10 cellular contexts compared by ENCODE assay signal in the genomic region with DNA sequence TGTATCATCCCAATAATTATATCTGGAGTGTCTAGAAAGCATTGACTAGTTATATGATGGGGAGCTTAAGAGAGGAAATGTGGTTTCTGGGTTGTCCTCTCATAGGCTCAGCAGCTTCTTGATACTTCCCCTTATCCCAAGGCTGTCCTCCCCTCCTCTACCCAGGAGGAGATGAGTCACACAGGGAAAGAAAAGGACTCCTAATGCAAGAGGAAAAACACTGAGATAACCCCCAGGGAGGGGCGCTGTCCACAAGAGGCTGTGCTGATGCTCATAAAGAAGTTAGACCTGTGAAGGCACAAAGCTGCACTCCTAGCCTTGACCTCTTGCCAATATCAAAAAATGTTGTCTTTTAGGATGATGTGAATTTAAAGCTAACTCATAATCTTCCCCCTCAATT. TPM values are rescaled to one million over a fixed set of nuclear protein-coding genes. Genes with fewer than 3 reads are reported as not detected.
DNase-seq lines count a peak whose midpoint lies in the region; ATAC-seq, FAIRE-seq and TF ChIP-seq lines count a peak whose summit lies in the region.
"Had no signal": no experiment of that assay in that cellular context is flagged by ENCODE, and none has a peak within 500 bp of the region (broad histone marks: within the 10 kb centered on the region; RNA-seq: fewer than 3 reads in every experiment).

No MANE protein-coding gene starts in this region.

- H4K20me1 ChIP-seq in H9 (ENCODE audit: control insufficient read depth, insufficient read depth, insufficient read length), result no peaks in the 10 kb centered on the region

- no peak overlapping the region for H3K27ac Mint-ChIP-seq in H9

- CTCF ChIA-PET in A549 (lab: Yijun Ruan, JAX), result interaction anchor here (0.6 to 1.5 kb wide), 12 partner anchors 8 to 392 kb away, joined by 3 to 7 read pairs (median 3); partner anchors contain the start of genes GYG1 and TM4SF18

- no peaks in the 10 kb centered on the region for H3K9me3 Mint-ChIP-seq in H9

- TF ChIP-seq POLR2A in A549 (IDR thresholded peaks at IDR 0.05; ENCODE audit: low read length), result no peak

- no peaks in the 10 kb centered on the region; a peak in 1 of 7 replicates for H3K36me3 Mint-ChIP-seq in H9 (ENCODE audit: insufficient read depth in 1 of 3, low read depth in 3 of 3)

- H3K4me3 ChIP-seq in A549 (no peak overlapping the region), SJSA1 (no peak overlapping the region), kidney (ENCODE audit: low read length in 2 of 2) (no peak overlapping the region)
- H3K4me3 ChIP-seq in effector memory CD4-positive, alpha-beta T cell (ENCODE audit: insufficient read depth, low read depth, low read length, poor library complexity, severe bottlenecking), result no peak overlapping the region

- ATAC-seq in A549 (peak; percentile 87 to 88), foreskin keratinocyte (peak; percentile 93)

- H3K4me1 ChIP-seq in A549 (no peaks in the 10 kb centered on the region), H9 (ENCODE audit: insufficient read depth, low read length) (peaks cover 10% of the 10 kb centered on the region; the same call in 1 of the 2 replicates), SJSA1 (replicated peaks) (no peaks in the 10 kb centered on the region), foreskin keratinocyte (no peaks in the 10 kb centered on the region), kidney (ENCODE audit: control insufficient read depth in 1 of 2, insufficient read depth in 1 of 2, low read depth in 1 of 2, low read length in 2 of 2) (no peaks in the 10 kb centered on the region)
- no peaks in the 10 kb centered on the region for H3K4me1 ChIP-seq in effector memory CD4-positive, alpha-beta T cell (ENCODE audit: control insufficient read depth, insufficient read depth, low read length, poor library complexity, severe bottlenecking)

- no peak overlapping the region for H4K5ac ChIP-seq in H9 (ENCODE audit: insufficient read length, low read depth, low read length)

- H3T11ph ChIP-seq in H9 (ENCODE audit: low read length), result no peak overlapping the region

- no peak overlapping the region for H2BK20ac ChIP-seq in H9 (ENCODE audit: low read depth, low read length, poor library complexity, severe bottlenecking)

- H2BK120ac ChIP-seq in H9 (ENCODE audit: low read depth, low read length, poor library complexity, severe bottlenecking), result no peak overlapping the region

- no peak overlapping the region for H3K4me3 Mint-ChIP-seq in H9

- H3K9ac ChIP-seq in H9 (ENCODE audit: extremely low read depth, insufficient read length, low read length) (no peak overlapping the region), kidney (ENCODE audit: low read length in 2 of 2) (no peak overlapping the region)

- H3K4me1 Mint-ChIP-seq in H9, result peaks cover 13 to 20% of the 10 kb centered on the region in 2 experiments

- FAIRE-seq in A549 (lab: Jason Lieb, UNC) (no peak), kidney (lab: Jason Lieb, UNC) (no peak)
- FAIRE-seq: frontal cortex had no signal

- no peak overlapping the region for H2BK15ac ChIP-seq in H9 (ENCODE audit: low read depth, low read length)

- H2AK5ac ChIP-seq in H9 (ENCODE audit: insufficient read length, low read length), result no peak overlapping the region

- H3K27me3 ChIP-seq in H9 (ENCODE audit: insufficient read depth, low read length), result no peaks in the 10 kb centered on the region
- no peaks in the 10 kb centered on the region for H3K27me3 ChIP-seq in SJSA1 (replicated peaks)
- peaks cover 12% of the 10 kb centered on the region for H3K27me3 ChIP-seq in foreskin keratinocyte
- no peaks in the 10 kb centered on the region for H3K27me3 ChIP-seq in effector memory CD4-positive, alpha-beta T cell (replicated peaks; ENCODE audit: control insufficient read depth, insufficient read depth, low read length, poor library complexity, severe bottlenecking)

- H4K8ac ChIP-seq in H9 (replicated peaks; ENCODE audit: insufficient read length, low read depth, low read length), result no peak overlapping the region

- intact Hi-C loops in kidney (cut with DNase I), result no loop called here

- H3K23ac ChIP-seq in H9 (ENCODE audit: insufficient read length, low read depth, low read length), result no peak overlapping the region

- H3K27ac ChIP-seq in A549, result no peak overlapping the region
- H3K27ac ChIP-seq in H9 (ENCODE audit: insufficient read length, low read depth, low read length), result no peak overlapping the region
- no peak overlapping the region for H3K27ac ChIP-seq in SJSA1
- no peak overlapping the region for H3K27ac ChIP-seq in foreskin keratinocyte
- H3K27ac ChIP-seq in effector memory CD4-positive, alpha-beta T cell (ENCODE audit: insufficient read depth, low read length, poor library complexity, severe bottlenecking), result no peak overlapping the region
- H3K27ac ChIP-seq in kidney (ENCODE audit: low read depth in 2 of 2, low read length in 2 of 2), result no peak overlapping the region

- no peaks in the 10 kb centered on the region for H3K79me2 ChIP-seq in H9 (ENCODE audit: insufficient read depth, low read length)

- H3K9me3 ChIP-seq in A549 (no peaks in the 10 kb centered on the region), H9 (ENCODE audit: control insufficient read depth, low read depth, low read length) (no peaks in the 10 kb centered on the region), SJSA1 (replicated peaks) (no peaks in the 10 kb centered on the region), kidney (ENCODE audit: control insufficient read depth in 1 of 2, low read length in 2 of 2) (no peaks in the 10 kb centered on the region)
- no peaks in the 10 kb centered on the region for H3K9me3 ChIP-seq in effector memory CD4-positive, alpha-beta T cell (ENCODE audit: control insufficient read depth, low read length)

- no peak for TF ChIP-seq EP300 in A549 (IDR thresholded peaks at IDR 0.05)

- H3K36me3 ChIP-seq in SJSA1 (no peaks in the 10 kb centered on the region), kidney (ENCODE audit: control insufficient read depth in 1 of 2, insufficient read depth in 2 of 2, low read length in 2 of 2) (no peaks in the 10 kb centered on the region)
- H3K36me3 ChIP-seq in effector memory CD4-positive, alpha-beta T cell (ENCODE audit: control insufficient read depth, insufficient read depth, low read length), result no peaks in the 10 kb centered on the region

- peak; percentile 26; the same call in 1 of the 3 replicates for TF ChIP-seq CTCF in A549 (IDR thresholded peaks at IDR 0.05)
- TF ChIP-seq CTCF in H9 (conservative IDR thresholded peaks at IDR 0.05), result peak; percentile 48; the same call in 2 of the 3 replicates
- TF ChIP-seq CTCF in foreskin keratinocyte (conservative IDR thresholded peaks at IDR 0.05), result peak; percentile 50
- TF ChIP-seq CTCF in kidney (IDR thresholded peaks at IDR 0.05; ENCODE audit: borderline replicate concordance, extremely low read depth, insufficient read depth), result no peak

- no peak overlapping the region for H3K56ac ChIP-seq in H9 (ENCODE audit: insufficient read length, low read depth, low read length)

- no peak overlapping the region for H3K4me2 ChIP-seq in A549
- no peak overlapping the region for H3K4me2 ChIP-seq in H9 (ENCODE audit: insufficient read depth, insufficient read length, low read length)

- peak; percentile 40 to 76 for DNase-seq in A549 (ENCODE audit: low read depth in 1 of 2, low spot score in 1 of 2)
- DNase-seq in H9, result peak; percentile 81
- peak; percentile 39 to 53 for DNase-seq in SJSA1 (ENCODE audit: low read depth in 1 of 2, low spot score in 2 of 2)
- peak; percentile 38 to 68 for DNase-seq in foreskin keratinocyte
- no peak for DNase-seq in effector memory CD4-positive, alpha-beta T cell
- DNase-seq in OCI-M2 (lab: John Stamatoyannopoulos, UW; ENCODE audit: unreplicated experiment), result no peak
- no peak for DNase-seq in stimulated activated CD4-positive, alpha-beta T cell treated with anti-CD3 and anti-CD28 coated beads, Interleukin-1b, Interleukin-23, amount 100 ng/mL, for 48 hours
- DNase-seq in kidney, result no peak
- DNase-seq: activated CD4-positive, CD25-positive, alpha-beta regulatory T cell treated with anti-CD3 and anti-CD28 coated beads, Interleukin-2, amount 50 U/mL, for 72 hours had no signal

- POLR2A ChIA-PET in A549 (lab: Yijun Ruan, JAX), result interaction anchor here (0.6 kb wide), 1 partner anchor 463 kb away, joined by 6 read pairs; no protein-coding TSS in a partner anchor

- no peak overlapping the region for H3K18ac ChIP-seq in H9 (ENCODE audit: insufficient read length, low read depth, low read length)

- no peak overlapping the region for H3K4ac ChIP-seq in H9 (ENCODE audit: low read depth, low read length)

- H2BK5ac ChIP-seq in H9 (ENCODE audit: insufficient read length, low read length), result no peak overlapping the region

- H3K14ac ChIP-seq in H9 (ENCODE audit: insufficient read depth, low read length), result no peak overlapping the region

- no peaks in the 10 kb centered on the region for H3K23me2 ChIP-seq in H9 (ENCODE audit: insufficient read length, low read depth, low read length, poor library complexity, severe bottlenecking)

- 5% methylated on average over 1 of the region's 1 CpG for WGBS in A549 (ENCODE audit: missing lambda C conversion rate)
- WGBS in H9 (ENCODE audit: extremely low coverage, insufficient read length, low lambda C conversion rate), result no CpG with 5 or more reads among the region's 1 CpG

- no peaks in the 10 kb centered on the region for H3K27me3 Mint-ChIP-seq in H9 (ENCODE audit: low read depth)

- H4K91ac ChIP-seq in H9 (ENCODE audit: insufficient read length, low read depth, low read length), result no peak overlapping the region

- no peak overlapping the region for H2AFZ ChIP-seq in H9 (ENCODE audit: low read length)

- H3K79me1 ChIP-seq in H9 (ENCODE audit: insufficient read depth, low read depth, low read length, poor library complexity, severe bottlenecking), result no peaks in the 10 kb centered on the region

- TF ChIP-seq RAD21 in A549 (conservative IDR thresholded peaks at IDR 0.05 in 1 of 2, IDR thresholded peaks at IDR 0.05 in 1 of 2), result no peak; a peak in 1 of 5 replicates

- no peak overlapping the region for H2BK12ac ChIP-seq in H9 (ENCODE audit: insufficient read length, low read depth, low read length)

RNA-seq across cellular contexts. Expression of gene GYG1, which starts 28.8 kb away (rescaled TPM):
- polyA plus RNA-seq in A549 (2011; rRNA removed) (39.6 and 42.4 TPM in 2 replicates), A549 (2017; fragmentation: RNase III; extraction: RNeasy Plus Mini Kit Qiagen cat#74134 plus additional on column Dnase treatment) (58.2 to 60.5 TPM (median 59.8 TPM) in 3 replicates), foreskin keratinocyte (22.1 and 24.9 TPM in 2 replicates), kidney (ENCODE audit: insufficient read depth, low read depth, low replicate concordance) (31.3 TPM)
- 15.6 and 20.2 TPM in 2 replicates for polyA plus RNA-seq in A549 (2012; cell fraction: cytosol; rRNA removed)
- polyA plus RNA-seq in A549 (2012; cell fraction: nucleus; rRNA removed), result 14.1 and 20.9 TPM in 2 replicates
- 22.8 and 27.6 TPM in 2 replicates for polyA minus RNA-seq in A549 (2011; rRNA and poly(A)+ RNA removed)
- total RNA-seq in H9 (2021) (31.5 and 32.0 TPM in 2 replicates), foreskin keratinocyte (22.2 and 25.3 TPM in 2 replicates), kidney (37.9 TPM)
- total RNA-seq in SJSA1 (2014; rRNA removed; shearing (Covaris generic)), result 14.1 and 16.7 TPM in 2 replicates

Comparison
In these comparisons a context has a peak if more than half of its experiments do, and no peak if none do; other contexts are left out.
1. DNase-seq: peak in A549 (2 of 2), H9 (single experiment), SJSA1 (2 of 2) and foreskin keratinocyte (2 of 2); none in effector memory CD4-positive, alpha-beta T cell (0 of 3), OCI-M2 (single experiment), stimulated activated CD4-positive, alpha-beta T cell treated with anti-CD3 and anti-CD28 coated beads, Interleukin-1b, Interleukin-23, amount 100 ng/mL, for 48 hours (single experiment) and kidney (single experiment).